ENCODE assay signal across 22 cellular contexts in genomic region chr7:121178452-121178851, GRCh38.
DNase-seq lines count a peak whose midpoint lies in the region; ATAC-seq and TF ChIP-seq lines count a peak whose summit lies in the region.
"Had no signal": no experiment of that assay in that cellular context is flagged by ENCODE, and none has a peak within 500 bp of the region (broad histone marks: within the 10 kb centered on the region; RNA-seq: fewer than 3 reads in every experiment).

No MANE protein-coding gene starts in this region.

- no peaks in the 10 kb centered on the region for H3K27me3 ChIP-seq in DND-41 (ENCODE audit: insufficient read depth, low read length, poor library complexity)
- H3K27me3 ChIP-seq in OCI-LY1 (ENCODE audit: insufficient read depth, low read length), result no peaks in the 10 kb centered on the region
- H3K27me3 ChIP-seq in psoas muscle (ENCODE audit: insufficient read depth in 3 of 3, low read length in 2 of 3), result no peaks in the 10 kb centered on the region
- H3K27me3 ChIP-seq: body of pancreas, suprapubic skin, upper lobe of right lung had no signal

- H3K27ac ChIP-seq in DND-41 (ENCODE audit: low read length) (no peak overlapping the region), OCI-LY1 (ENCODE audit: low read depth, low read length, poor library complexity, severe bottlenecking) (peak overlapping the region; percentile 89), psoas muscle (no peak overlapping the region)
- H3K27ac ChIP-seq: body of pancreas, dorsolateral prefrontal cortex, suprapubic skin, upper lobe of right lung had no signal

- ATAC-seq in DND-41 (ENCODE audit: insufficient read depth, low read depth) (no peak), GM18511 (IDR thresholded peaks at IDR 0.05; ENCODE audit: unreplicated experiment) (peak; percentile 0), psoas muscle (peak; percentile 47 to 91 (median 82)), HG02852 (IDR thresholded peaks at IDR 0.05; ENCODE audit: unreplicated experiment) (no peak)
- ATAC-seq: activated CD8-positive, alpha-beta T cell treated with anti-CD3 and anti-CD28 coated beads, Interleukin-2, amount 10 ng/mL, durations not matched to agents 7 days and 5 days; body of pancreas; SK-N-SH treated with all-trans-retinoic acid at 6 μM for 48 hours; upper lobe of right lung had no signal

- intact Hi-C loops in psoas muscle (cut with DNase I), result no loop called here

- H4K20me1 ChIP-seq in DND-41 (ENCODE audit: insufficient read depth, low read length), result no peaks in the 10 kb centered on the region
- H4K20me1 ChIP-seq in OCI-LY1 (ENCODE audit: insufficient read depth, low read length), result no peaks in the 10 kb centered on the region

- H3K4me1 ChIP-seq in DND-41 (ENCODE audit: insufficient read depth, low read length) (no peaks in the 10 kb centered on the region), OCI-LY1 (ENCODE audit: insufficient read depth, low read length, severe bottlenecking) (peaks cover 72% of the 10 kb centered on the region), psoas muscle (peaks cover 9% of the 10 kb centered on the region)
- H3K4me1 ChIP-seq: body of pancreas, upper lobe of right lung had no signal

- H3K9me3 ChIP-seq in DND-41 (ENCODE audit: insufficient read depth, low read length, severe bottlenecking), result no peaks in the 10 kb centered on the region
- no peaks in the 10 kb centered on the region for H3K9me3 ChIP-seq in OCI-LY1 (ENCODE audit: low read length)
- H3K9me3 ChIP-seq in psoas muscle, result no peaks in the 10 kb centered on the region
- H3K9me3 ChIP-seq: body of pancreas, suprapubic skin, upper lobe of right lung had no signal

- no peaks in the 10 kb centered on the region for H3K79me2 ChIP-seq in DND-41 (ENCODE audit: insufficient read depth, low read length)
- no peaks in the 10 kb centered on the region for H3K79me2 ChIP-seq in OCI-LY1 (ENCODE audit: insufficient read depth, low read length)

- 48 to 54% (median 52%) methylated on average over 3 of the region's 3 CpGs for WGBS in psoas muscle, 3 donors

- DNase-seq in DND-41, result no peak
- no peak for DNase-seq in psoas muscle
- no peak for DNase-seq in effector CD4-positive, alpha-beta T cell
- DNase-seq in GM20000 (ENCODE audit: low spot score), result no peak
- DNase-seq: activated CD4-positive, alpha-beta T cell treated with anti-CD3 and anti-CD28 coated beads for 36 hours; activated CD8-positive, alpha-beta T cell treated with anti-CD3 and anti-CD28 coated beads, Interleukin-2, amount 10 ng/mL, durations not matched to agents 7 days and 5 days; body of pancreas; cerebellar nuclear complex; DMS79; dorsolateral prefrontal cortex; GF-D8; KG1; NCI-H1436; NCI-H2081 treated with DMSO at 0.1 percent for 48 hours; NCI-H82; stimulated activated CD4-positive, alpha-beta T cell treated with anti-CD3 and anti-CD28 coated beads, Interleukin-2, amount 100 ng/mL, for 48 hours; upper lobe of right lung had no signal

- H3K4me3 ChIP-seq in DND-41 (ENCODE audit: low read depth in 1 of 2, low read length in 2 of 2) (no peak overlapping the region), OCI-LY1 (ENCODE audit: low read depth, low read length, poor library complexity, severe bottlenecking) (peak overlapping the region; percentile 26), psoas muscle (no peak overlapping the region)
- H3K4me3 ChIP-seq: body of pancreas, dorsolateral prefrontal cortex, suprapubic skin, upper lobe of right lung had no signal

- H2AFZ ChIP-seq in DND-41 (ENCODE audit: low read depth, low read length), result 0 out of 2 replicates have a peak overlapping the region, but pooled peaks have one; percentile 42
- peak overlapping the region; percentile 26; the same call in 1 of the 2 replicates for H2AFZ ChIP-seq in OCI-LY1 (ENCODE audit: low read length)

- H3K4me2 ChIP-seq in DND-41 (ENCODE audit: insufficient read depth, low read length) (no peak overlapping the region), OCI-LY1 (ENCODE audit: low read length) (peak overlapping the region; percentile 62)

- TF ChIP-seq CTCF in DND-41 (IDR thresholded peaks at IDR 0.05; ENCODE audit: borderline replicate concordance, extremely low read depth, low read length, poor library complexity, severe bottlenecking) (no peak), OCI-LY1 (IDR thresholded peaks at IDR 0.05; ENCODE audit: low read length) (no peak), psoas muscle (IDR thresholded peaks at IDR 0.05) (no peak), GM20000 (IDR thresholded peaks at IDR 0.05; ENCODE audit: extremely low read depth, missing control alignments) (no peak)

- H3K36me3 ChIP-seq in DND-41 (ENCODE audit: insufficient read depth, low read length) (no peaks in the 10 kb centered on the region), OCI-LY1 (ENCODE audit: insufficient read depth, low read length) (no peaks in the 10 kb centered on the region; the same call in 1 of the 2 replicates), psoas muscle (ENCODE audit: insufficient read depth in 1 of 2, low read depth in 1 of 2) (no peaks in the 10 kb centered on the region)
- H3K36me3 ChIP-seq: suprapubic skin, upper lobe of right lung had no signal

- H3F3A ChIP-seq in OCI-LY1 (ENCODE audit: insufficient read depth, low read length), result no peaks in the 10 kb centered on the region

- no peak overlapping the region for H3K9ac ChIP-seq in DND-41 (ENCODE audit: low read depth, low read length)
- H3K9ac ChIP-seq in OCI-LY1 (ENCODE audit: low read length), result peak overlapping the region; percentile 43; the same call in 1 of the 2 replicates

- H3K9me2 ChIP-seq in OCI-LY1 (ENCODE audit: low read depth, low read length), result no peaks in the 10 kb centered on the region

Comparison
In these comparisons a context has a peak if more than half of its experiments do, and no peak if none do; other contexts are left out.
1. ATAC-seq: peak in GM18511 (single experiment) and psoas muscle (4 of 4); none in DND-41 (single experiment) and HG02852 (single experiment).